ENCODE assay signal across 8 cellular contexts in the genomic region with DNA sequence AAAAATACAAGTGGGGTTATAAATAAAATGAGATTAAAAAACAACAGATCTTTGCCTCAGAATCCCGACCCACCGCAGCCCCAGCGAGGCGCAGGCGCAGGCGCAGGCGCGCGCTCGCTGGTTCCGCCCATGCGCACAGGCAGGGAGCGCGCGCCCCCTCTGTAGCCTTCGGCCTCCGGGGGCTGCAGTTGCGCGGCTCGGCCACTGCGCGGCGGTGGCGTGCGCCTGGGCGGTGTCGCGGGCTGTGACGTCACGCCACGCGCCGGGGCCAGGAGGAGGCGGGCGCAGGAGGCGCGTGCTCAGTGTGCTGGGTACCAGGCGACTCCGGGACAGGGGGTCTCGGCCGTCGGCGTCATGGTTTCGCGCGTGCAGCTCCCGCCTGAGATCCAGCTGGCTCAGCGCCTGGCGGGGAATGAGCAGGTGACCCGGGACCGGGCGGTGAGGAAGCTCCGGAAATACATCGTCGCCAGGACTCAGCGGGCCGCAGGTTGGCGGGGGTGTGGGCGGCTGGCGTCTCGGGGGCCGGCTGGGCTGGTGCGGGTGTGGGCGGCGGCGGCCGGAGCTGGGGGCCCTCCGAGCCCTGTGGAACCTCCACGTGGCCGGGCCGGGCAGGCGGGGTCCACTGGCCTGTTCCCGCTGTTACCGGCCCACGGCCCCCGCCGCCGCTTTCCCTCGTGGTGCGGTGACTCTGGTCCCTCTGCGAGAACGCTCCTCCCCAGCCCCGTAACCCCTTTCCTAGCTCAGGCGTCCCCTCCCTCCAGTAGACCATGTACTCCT. TPM values are rescaled to one million over a fixed set of nuclear protein-coding genes. Genes with fewer than 3 reads are reported as not detected.
A peak's percentile ranks its signal among the peaks of the same experiment; 100 is the strongest.
DNase-seq lines count a peak whose midpoint lies in the region; ATAC-seq, FAIRE-seq and TF ChIP-seq lines count a peak whose summit lies in the region.

A gene with protein sequence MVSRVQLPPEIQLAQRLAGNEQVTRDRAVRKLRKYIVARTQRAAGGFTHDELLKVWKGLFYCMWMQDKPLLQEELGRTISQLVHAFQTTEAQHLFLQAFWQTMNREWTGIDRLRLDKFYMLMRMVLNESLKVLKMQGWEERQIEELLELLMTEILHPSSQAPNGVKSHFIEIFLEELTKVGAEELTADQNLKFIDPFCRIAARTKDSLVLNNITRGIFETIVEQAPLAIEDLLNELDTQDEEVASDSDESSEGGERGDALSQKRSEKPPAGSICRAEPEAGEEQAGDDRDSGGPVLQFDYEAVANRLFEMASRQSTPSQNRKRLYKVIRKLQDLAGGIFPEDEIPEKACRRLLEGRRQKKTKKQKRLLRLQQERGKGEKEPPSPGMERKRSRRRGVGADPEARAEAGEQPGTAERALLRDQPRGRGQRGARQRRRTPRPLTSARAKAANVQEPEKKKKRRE (plus strand): TSS at position 302 of the 777 bp plus-strand sequence. CDS start 53 bp downstream, at position 355.

- peak; percentile 37 for DNase-seq in AG04450 (ENCODE audit: low read depth, low spot score)
- DNase-seq in NCI-H2196 treated with DMSO at 0.1 percent for 48 hours (lab: John Stamatoyannopoulos, UW; ENCODE audit: unreplicated experiment) = peak; percentile 67
- peak; percentile 86 to 87 for DNase-seq in breast epithelium (ENCODE audit: low spot score in 2 of 2)
- DNase-seq in iPS-NIHi11 (ENCODE audit: low spot score) = peak; percentile 98
- DNase-seq in small intestine = peak; percentile 89

- TF ChIP-seq CTCF in AG04450 (IDR thresholded peaks at IDR 0.05; ENCODE audit: low read depth, low read length) (peak; percentile 74), VCaP (conservative IDR thresholded peaks at IDR 0.05) (peak; percentile 100), breast epithelium (IDR thresholded peaks at IDR 0.05) (peak; percentile 65 to 100 (median 98))

- H3K4me3 ChIP-seq in AG04450 (ENCODE audit: low read depth, low read length) (peak within 1 kb of the TSS; percentile 96), breast epithelium (peak within 1 kb of the TSS; percentile 79 to 92 (median 86)), small intestine (ENCODE audit: low read depth in 1 of 2, low read length in 2 of 2) (peak within 1 kb of the TSS; percentile 71 to 84)

- no peak for FAIRE-seq in small intestine (lab: Jason Lieb, UNC)

- TF ChIP-seq POLR2A in breast epithelium (IDR thresholded peaks at IDR 0.05) = peak; percentile 12

- H3K4me1 ChIP-seq in breast epithelium (peaks cover 5 to 8% of the 10 kb centered on the region in 2 donors), small intestine (ENCODE audit: control insufficient read depth in 2 of 2, insufficient read depth in 1 of 2, low read depth in 1 of 2, low read length in 1 of 2) (peaks cover 0 to 2% of the 10 kb centered on the region in 2 donors)

- CTCF ChIA-PET in AG04450 (lab: Charles Lee) = interaction anchor here (0.6 to 0.9 kb wide), 12 partner anchors 9 to 289 kb away, joined by 3 to 8 read pairs (median 3); no protein-coding TSS in a partner anchor

- peak; percentile 72 for ATAC-seq in GM18873 (IDR thresholded peaks at IDR 0.05; ENCODE audit: low FRiP score, unreplicated experiment)
- peak; percentile 74 for ATAC-seq in HG03135 (IDR thresholded peaks at IDR 0.05; ENCODE audit: unreplicated experiment)

- WGBS in small intestine, 3 donors = 0% methylated on average over 66 to 84 of the region's 84 CpGs

- no peaks in the 10 kb centered on the region for H3K27me3 ChIP-seq in AG04450 (ENCODE audit: control insufficient read depth, insufficient read depth, low read length)
- H3K27me3 ChIP-seq in breast epithelium = no peaks in the 10 kb centered on the region
- no peaks in the 10 kb centered on the region for H3K27me3 ChIP-seq in small intestine (ENCODE audit: control insufficient read depth in 2 of 2, insufficient read depth in 2 of 2, low read length in 2 of 2)

- H3K9me3 ChIP-seq in AG04450 (ENCODE audit: control insufficient read depth, insufficient read depth, low read length) (no peaks in the 10 kb centered on the region; the same call in 1 of the 2 replicates), breast epithelium (no peaks in the 10 kb centered on the region), small intestine (ENCODE audit: control insufficient read depth, low read depth) (no peaks in the 10 kb centered on the region)

- POLR2A ChIA-PET in AG04450 (lab: Yijun Ruan, JAX) = interaction anchor here (0.7 kb wide), 2 partner anchors 24 to 79 kb away, joined by 3 read pairs; no protein-coding TSS in a partner anchor

- intact Hi-C loops in breast epithelium (cut with DNase I; ENCODE audit: low total_unique reads) = loop anchor here (10.0 kb wide), 1 partner anchor 65 kb away; no protein-coding TSS in a partner anchor

- H3K36me3 ChIP-seq in breast epithelium = peaks cover 4% of the 10 kb centered on the region
- peaks cover 2 to 4% of the 10 kb centered on the region in 2 donors for H3K36me3 ChIP-seq in small intestine (ENCODE audit: control insufficient read depth in 2 of 2, insufficient read depth in 2 of 2, low read length in 2 of 2)

- H3K27ac ChIP-seq in AG04450 (ENCODE audit: low read depth, low read length) (peak within 1 kb of the TSS; percentile 75), VCaP (peak within 1 kb of the TSS; percentile 91), breast epithelium (peak within 1 kb of the TSS; percentile 83 to 88), small intestine (ENCODE audit: low read depth in 1 of 2, low read length in 1 of 2) (peak within 1 kb of the TSS; percentile 60 to 89)

RNA-seq across cellular contexts. Expression of the gene that starts here (rescaled TPM):
- polyA plus RNA-seq in AG04450 (2011; rRNA removed) (8.2 and 10.6 TPM in 2 replicates), small intestine (10 to 100 TPM in 2 of 3 donors, 1 to 10 TPM in 1; 7.2 to 14.8 (median 10.3) TPM)
- polyA minus RNA-seq in AG04450 (2011; rRNA and poly(A)+ RNA removed) = 8.5 and 12.2 TPM in 2 replicates
- total RNA-seq in breast epithelium = 10 to 100 TPM; 15.4 to 22.9 (median 16.5) TPM

Comparison
In these comparisons a context has a peak if more than half of its experiments do, and no peak if none do; other contexts are left out.
1. Peak in every context shown above with its lines: DNase-seq, ATAC-seq, H3K4me3 ChIP-seq and H3K27ac ChIP-seq.
2. DNase-seq: peak in every context shown above with its lines; median percentile 98 in iPS-NIHi11; 89 in small intestine; 86 in breast epithelium; 67 in NCI-H2196 treated with DMSO at 0.1 percent for 48 hours; 37 in AG04450.